In the genomic region with DNA sequence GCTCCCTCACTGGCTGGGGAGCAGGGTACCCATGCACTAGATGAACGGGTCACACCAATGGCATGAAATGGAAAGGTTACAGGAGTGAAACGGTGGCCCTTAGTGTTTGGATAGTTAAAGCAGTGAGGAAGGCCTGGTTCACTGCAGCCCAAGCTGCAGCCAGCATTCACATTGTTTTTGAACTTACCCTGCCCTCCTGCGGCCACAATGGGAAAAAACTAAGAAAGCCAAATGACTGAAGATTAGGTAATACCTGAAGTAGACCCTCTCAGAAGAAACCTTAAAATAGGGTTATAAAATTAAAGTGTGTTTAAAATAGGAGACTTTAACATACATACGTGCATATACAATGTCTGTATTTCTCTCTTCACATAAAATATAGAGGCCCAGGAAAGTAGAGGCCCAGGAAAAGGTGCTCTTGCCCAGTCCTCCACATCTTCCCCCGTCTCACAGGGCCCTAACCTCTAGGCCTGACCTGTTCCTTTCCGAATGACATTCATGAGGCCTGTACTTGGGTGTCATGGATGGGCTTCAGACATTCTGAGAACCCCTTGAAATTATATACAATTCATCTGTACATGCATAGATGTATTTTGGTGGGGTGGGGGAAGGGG, we compare ENCODE assay signal across 8 cellular contexts.
A peak's percentile ranks its signal among the peaks of the same experiment; 100 is the strongest.
DNase-seq lines count a peak whose midpoint lies in the region; ATAC-seq and TF ChIP-seq lines count a peak whose summit lies in the region.

No MANE protein-coding gene starts in this region.

- H3K4me3 ChIP-seq in choroid plexus epithelial cell (ENCODE audit: low read depth, low read length) = no peak overlapping the region

- peak; percentile 80 for TF ChIP-seq CTCF in choroid plexus epithelial cell (conservative IDR thresholded peaks at IDR 0.05; ENCODE audit: low read depth, low read length)

- DNase-seq in activated gamma-delta T cell treated with Interleukin-2 at 50 U/mL for 16 hours (peak; percentile 47), activated gamma-delta T cell (lab: John Stamatoyannopoulos, UW) (no peak), NCI-H345 treated with DMSO at 0.1 percent for 48 hours (lab: John Stamatoyannopoulos, UW; ENCODE audit: unreplicated experiment) (peak; percentile 29), choroid plexus epithelial cell (ENCODE audit: low read depth) (peak; percentile 85), left kidney (ENCODE audit: low read depth, low spot score) (peak; percentile 88)
- peak; percentile 18 to 32 (median 28) for DNase-seq in stimulated activated CD4-positive, alpha-beta T cell treated with anti-CD3 and anti-CD28 coated beads, TNF-alpha, amount 100 ng/mL, for 1 hour (ENCODE audit: low read depth in 3 of 3, low spot score in 1 of 3)

- ATAC-seq in HG03103 (IDR thresholded peaks at IDR 0.05; ENCODE audit: low read depth, unreplicated experiment) = peak; percentile 45
- peak; percentile 49 to 58 for ATAC-seq in activated CD4-positive, CD25-positive, alpha-beta regulatory T cell treated with anti-CD3 and anti-CD28 coated beads, Interleukin-2, amount 50 U/mL, for 24 hours
